In genomic region chr2:108253106-108253505, GRCh38 we compare ENCODE assay signal across 40 cellular contexts. TPM values are rescaled to one million over a fixed set of nuclear protein-coding genes. Genes with fewer than 3 reads are reported as not detected.
"Had no signal": no experiment of that assay in that cellular context is flagged by ENCODE, and none has a peak within 500 bp of the region (broad histone marks: within the 10 kb centered on the region; RNA-seq: fewer than 3 reads in every experiment).

No MANE protein-coding gene starts in this region.

- H3K27me3 ChIP-seq: adrenal gland had no signal

- H3K27ac Mint-ChIP-seq: activated CD4-positive, alpha-beta memory T cell treated with anti-CD3 and anti-CD28 coated beads, Interleukin-2, amount 10 ng/mL, durations not matched to agents 7 days and 5 days; activated CD8-positive, alpha-beta memory T cell treated with anti-CD3 and anti-CD28 coated beads, Interleukin-2, amount 10 ng/mL, durations not matched to agents 7 days and 5 days; activated naive CD4-positive, alpha-beta T cell treated with anti-CD3 and anti-CD28 coated beads, Interleukin-2, amount 50 U/mL, for 24 hours; activated naive CD8-positive, alpha-beta T cell treated with anti-CD3 and anti-CD28 coated beads, Interleukin-2, amount 10 ng/mL, durations not matched to agents 7 days and 5 days; brain had no signal

- H3K9me3 ChIP-seq: adrenal gland had no signal

- ATAC-seq: activated CD8-positive, alpha-beta memory T cell treated with anti-CD3 and anti-CD28 coated beads, Interleukin-2, amount 10 ng/mL, durations not matched to agents 7 days and 5 days; Right ventricle myocardium inferior had no signal

- H3K4me1 Mint-ChIP-seq: activated CD4-positive, alpha-beta memory T cell treated with anti-CD3 and anti-CD28 coated beads, Interleukin-2, amount 10 ng/mL, durations not matched to agents 7 days and 5 days; activated CD8-positive, alpha-beta memory T cell treated with anti-CD3 and anti-CD28 coated beads, Interleukin-2, amount 10 ng/mL, durations not matched to agents 7 days and 5 days; activated naive CD4-positive, alpha-beta T cell treated with anti-CD3 and anti-CD28 coated beads, Interleukin-2, amount 50 U/mL, for 24 hours; activated naive CD8-positive, alpha-beta T cell treated with anti-CD3 and anti-CD28 coated beads, Interleukin-2, amount 10 ng/mL, durations not matched to agents 7 days and 5 days; brain had no signal

- H3K4me1 ChIP-seq: adrenal gland had no signal

- H3K9me3 Mint-ChIP-seq: activated CD4-positive, alpha-beta memory T cell treated with anti-CD3 and anti-CD28 coated beads, Interleukin-2, amount 10 ng/mL, durations not matched to agents 7 days and 5 days; activated naive CD4-positive, alpha-beta T cell treated with anti-CD3 and anti-CD28 coated beads, Interleukin-2, amount 50 U/mL, for 24 hours; activated naive CD8-positive, alpha-beta T cell treated with anti-CD3 and anti-CD28 coated beads, Interleukin-2, amount 10 ng/mL, durations not matched to agents 7 days and 5 days; brain had no signal

- H3K4me3 Mint-ChIP-seq: activated CD4-positive, alpha-beta memory T cell treated with anti-CD3 and anti-CD28 coated beads, Interleukin-2, amount 10 ng/mL, durations not matched to agents 7 days and 5 days; activated CD8-positive, alpha-beta memory T cell treated with anti-CD3 and anti-CD28 coated beads, Interleukin-2, amount 10 ng/mL, durations not matched to agents 7 days and 5 days; activated naive CD4-positive, alpha-beta T cell treated with anti-CD3 and anti-CD28 coated beads, Interleukin-2, amount 50 U/mL, for 24 hours; activated naive CD8-positive, alpha-beta T cell treated with anti-CD3 and anti-CD28 coated beads, Interleukin-2, amount 10 ng/mL, durations not matched to agents 7 days and 5 days; brain had no signal

- H3K27ac ChIP-seq: adrenal gland, PC-9, RWPE1, WERI-Rb-1 had no signal

- FAIRE-seq: RCC 7860 had no signal

- DNase-seq: activated CD4-positive, alpha-beta memory T cell treated with anti-CD3 and anti-CD28 coated beads, Interleukin-2, amount 10 ng/mL, durations not matched to agents 7 days and 5 days; activated CD4-positive, alpha-beta T cell treated with anti-CD3 and anti-CD28 coated beads for 1 hour; activated CD4-positive, alpha-beta T cell treated with anti-CD3 and anti-CD28 coated beads for 48 hours; activated CD4-positive, CD25-positive, alpha-beta regulatory T cell; activated CD8-positive, alpha-beta memory T cell treated with anti-CD3 and anti-CD28 coated beads for 24 hours; activated CD8-positive, alpha-beta memory T cell treated with anti-CD3 and anti-CD28 coated beads, Interleukin-2, amount 10 ng/mL, durations not matched to agents 7 days and 5 days; activated CD8-positive, alpha-beta memory T cell treated with anti-CD3 and anti-CD28 coated beads, Interleukin-2, amount 50 U/mL, for 48 hours; activated effector memory CD4-positive, alpha-beta T cell treated with Interleukin-2 at 50 U/mL for 16 hours; activated naive CD8-positive, alpha-beta T cell treated with anti-CD3 and anti-CD28 coated beads, Interleukin-2, amount 10 ng/mL, durations not matched to agents 7 days and 5 days; activated T-cell treated with anti-CD3 and anti-CD28 coated beads, Interleukin-2, amount 50 U/mL, for 48 hours; adrenal gland; anterior cingulate cortex; caudate nucleus; cerebellar nuclear complex; KG1; NCI-H1092 treated with DMSO at 0.1 percent for 48 hours; NCI-H146; NCI-H187; NCI-H2081; NCI-H345; NCI-H526; NCI-H748 treated with DMSO at 0.1 percent for 48 hours; NK-92 treated with Interleukin-12 subunit alpha and Interleukin-12 subunit beta, amount 100 ng/mL, for 24 hours; PC-9; SIG-M5; SW 1271; T-helper 1 cell; T1000; WERI-Rb-1 had no signal

- H3K27me3 Mint-ChIP-seq: activated CD4-positive, alpha-beta memory T cell treated with anti-CD3 and anti-CD28 coated beads, Interleukin-2, amount 10 ng/mL, durations not matched to agents 7 days and 5 days had no signal

- H3K36me3 Mint-ChIP-seq: activated CD8-positive, alpha-beta memory T cell treated with anti-CD3 and anti-CD28 coated beads, Interleukin-2, amount 10 ng/mL, durations not matched to agents 7 days and 5 days; activated naive CD4-positive, alpha-beta T cell treated with anti-CD3 and anti-CD28 coated beads, Interleukin-2, amount 50 U/mL, for 24 hours; activated naive CD8-positive, alpha-beta T cell treated with anti-CD3 and anti-CD28 coated beads, Interleukin-2, amount 10 ng/mL, durations not matched to agents 7 days and 5 days; brain had no signal

- H3K36me3 ChIP-seq: adrenal gland, WERI-Rb-1 had no signal

- H3K4me3 ChIP-seq: adrenal gland, PC-9 had no signal

RNA-seq across cellular contexts. Expression of gene SULT1C3, which starts 13.3 kb away (rescaled TPM):
- total RNA-seq: activated CD4-positive, alpha-beta memory T cell treated with anti-CD3 and anti-CD28 coated beads, Interleukin-2, amount 10 ng/mL, durations not matched to agents 7 days and 5 days; activated CD8-positive, alpha-beta memory T cell treated with anti-CD3 and anti-CD28 coated beads, Interleukin-2, amount 10 ng/mL, durations not matched to agents 7 days and 5 days; activated naive CD8-positive, alpha-beta T cell treated with anti-CD3 and anti-CD28 coated beads, Interleukin-2, amount 10 ng/mL, durations not matched to agents 7 days and 5 days; adrenal gland; bronchial epithelial cell; LHCN-M2; M059J; NCI-H460; PC-9; Right ventricle myocardium inferior; SK-MEL-5; T-helper 2 cell treated with Interferon-gamma antibody and Interleukin-4, amounts not matched to agents 100 ng/mL and 5 ng/mL, for 36 hours had no signal
- polyA plus RNA-seq: adrenal gland had no signal

RNA-seq across cellular contexts. Expression of gene SULT1C2, which starts 35.6 kb away (rescaled TPM):
- total RNA-seq: activated CD4-positive, alpha-beta memory T cell treated with anti-CD3 and anti-CD28 coated beads, Interleukin-2, amount 10 ng/mL, durations not matched to agents 7 days and 5 days; activated CD8-positive, alpha-beta memory T cell treated with anti-CD3 and anti-CD28 coated beads, Interleukin-2, amount 10 ng/mL, durations not matched to agents 7 days and 5 days; activated naive CD8-positive, alpha-beta T cell treated with anti-CD3 and anti-CD28 coated beads, Interleukin-2, amount 10 ng/mL, durations not matched to agents 7 days and 5 days; bronchial epithelial cell; NCI-H460; T-helper 2 cell treated with Interferon-gamma antibody and Interleukin-4, amounts not matched to agents 100 ng/mL and 5 ng/mL, for 36 hours had no signal
